ENCODE assay signal across 9 cellular contexts in genomic region chr4:99403380-99404194, GRCh38. TPM values are rescaled to one million over a fixed set of nuclear protein-coding genes. Genes with fewer than 3 reads are reported as not detected.
A peak's percentile ranks its signal among the peaks of the same experiment; 100 is the strongest.
DNase-seq lines count a peak whose midpoint lies in the region; ATAC-seq, FAIRE-seq and TF ChIP-seq lines count a peak whose summit lies in the region.
"Had no signal": no experiment of that assay in that cellular context is flagged by ENCODE, and none has a peak within 500 bp of the region (broad histone marks: within the 10 kb centered on the region; RNA-seq: fewer than 3 reads in every experiment).

No MANE protein-coding gene starts in this region.

- intact Hi-C loops in left ventricle myocardium superior (cut with micrococcal nuclease), result loop anchor here (10.0 kb wide), 1 partner anchor 459 kb away; no protein-coding TSS in a partner anchor

- no peak overlapping the region for H3K27ac ChIP-seq in A549
- H3K27ac ChIP-seq: C4-2B had no signal

- TF ChIP-seq RAD21 in A549 (conservative IDR thresholded peaks at IDR 0.05 in 1 of 2, IDR thresholded peaks at IDR 0.05 in 1 of 2), result no peak

- H3K4me1 ChIP-seq in A549, result peaks cover 10% of the 10 kb centered on the region; the same call in 2 of the 3 replicates

- peak overlapping the region; percentile 30; the same call in 2 of the 3 replicates for H3K4me2 ChIP-seq in A549

- no peaks in the 10 kb centered on the region for H3K9me3 ChIP-seq in A549

- TF ChIP-seq EP300 in A549 (IDR thresholded peaks at IDR 0.05), result no peak

- DNase-seq in A549 (ENCODE audit: low read depth in 1 of 2, low spot score in 1 of 2), result no peak
- no peak for DNase-seq in left ventricle myocardium superior
- no peak for DNase-seq in NCI-H1092 (lab: John Stamatoyannopoulos, UW)
- no peak for DNase-seq in NCI-H146 (lab: John Stamatoyannopoulos, UW)
- no peak for DNase-seq in AG08396 (ENCODE audit: low spot score)
- DNase-seq in Kasumi-1 (lab: John Stamatoyannopoulos, UW), result no peak

- ATAC-seq in A549, result no peak
- ATAC-seq in GM19468 (IDR thresholded peaks at IDR 0.05; ENCODE audit: extremely low read depth, unreplicated experiment), result peak; percentile 75
- ATAC-seq in HG03442 (IDR thresholded peaks at IDR 0.05; ENCODE audit: unreplicated experiment), result peak; percentile 54
- ATAC-seq in left ventricle myocardium superior, result peak; percentile 44

- no peak overlapping the region for H3K4me3 ChIP-seq in A549

- CTCF ChIA-PET in A549 (lab: Yijun Ruan, JAX), result interaction anchor here (1.1 to 3.7 kb wide), 4 partner anchors 7 to 408 kb away, joined by 3 to 12 read pairs (median 6); partner anchors contain the start of gene METAP1

- POLR2A ChIA-PET in A549 (lab: Yijun Ruan, JAX), result no interaction called here

- no peak for TF ChIP-seq POLR2A in A549 (IDR thresholded peaks at IDR 0.05; ENCODE audit: low read length)

- 38% methylated on average over 5 of the region's 5 CpGs for WGBS in A549 (ENCODE audit: missing lambda C conversion rate)

- FAIRE-seq in A549 (lab: Jason Lieb, UNC), result no peak

- TF ChIP-seq CTCF in A549 (IDR thresholded peaks at IDR 0.05), result no peak

TF ChIP-seq in A549, 52 proteins besides CTCF, POLR2A, EP300 and RAD21:
- no peak for TF ChIP-seq KDM5A (IDR thresholded peaks at IDR 0.05)
- TF ChIP-seq MYC (IDR thresholded peaks at IDR 0.05; ENCODE audit: borderline replicate concordance, low read length), result no peak
- no peak for TF ChIP-seq JUN (IDR thresholded peaks at IDR 0.05)
- TF ChIP-seq FOSB (CRISPR knock-in tag; IDR thresholded peaks at IDR 0.05), result no peak

RNA-seq across cellular contexts. Expression of gene ADH7, which starts 31.6 kb away (rescaled TPM):
- not detected in 2 replicates for polyA plus RNA-seq in A549 (2011; rRNA removed)
- polyA plus RNA-seq in A549 (2012; cell fraction: cytosol; rRNA removed), result not detected in 2 replicates
- not detected in 2 replicates for polyA plus RNA-seq in A549 (2012; cell fraction: nucleus; rRNA removed)
- polyA plus RNA-seq in A549 (2017; fragmentation: RNase III; extraction: RNeasy Plus Mini Kit Qiagen cat#74134 plus additional on column Dnase treatment), result not detected in 3 replicates
- not detected in 2 replicates for polyA minus RNA-seq in A549 (2011; rRNA and poly(A)+ RNA removed)
- total RNA-seq in left ventricle myocardium superior, result not detected

RNA-seq across cellular contexts. Expression of gene ADH1C, which starts 51.0 kb away (rescaled TPM):
- not detected in 2 replicates for polyA plus RNA-seq in A549 (2011; rRNA removed)
- polyA plus RNA-seq in A549 (2012; cell fraction: cytosol; rRNA removed), result not detected in 2 replicates
- polyA plus RNA-seq in A549 (2012; cell fraction: nucleus; rRNA removed), result not detected in 2 replicates
- not detected in 3 replicates for polyA plus RNA-seq in A549 (2017; fragmentation: RNase III; extraction: RNeasy Plus Mini Kit Qiagen cat#74134 plus additional on column Dnase treatment)
- not detected in 2 replicates for polyA minus RNA-seq in A549 (2011; rRNA and poly(A)+ RNA removed)
- 7.6 TPM for total RNA-seq in left ventricle myocardium superior

Comparison
In these comparisons a context has a peak if more than half of its experiments do, and no peak if none do; other contexts are left out.
1. ATAC-seq: peak in GM19468 (single experiment), HG03442 (single experiment) and left ventricle myocardium superior (single experiment); none in A549 (0 of 2).